Comparison of ENCODE assay signal across 26 cellular contexts in the genomic region with DNA sequence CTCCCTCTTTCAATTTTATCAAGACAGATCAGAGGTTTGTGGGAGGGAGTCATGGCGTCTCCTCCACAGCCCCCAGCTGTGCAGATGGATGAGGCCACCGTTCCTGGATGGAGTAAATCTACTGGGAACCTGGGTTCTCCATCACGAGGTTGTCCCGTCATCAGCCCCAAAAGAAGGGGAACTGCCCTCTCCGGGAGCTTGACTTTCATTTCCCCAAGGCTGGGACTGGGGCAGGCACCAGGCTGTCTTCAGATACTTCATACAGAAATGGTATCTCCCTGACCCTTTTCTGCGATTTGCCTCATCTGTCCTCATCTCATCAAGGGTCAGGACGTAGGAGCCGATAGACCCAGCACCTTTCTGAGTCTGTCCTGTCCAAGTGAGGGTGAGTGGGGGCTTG. TPM values are rescaled to one million over a fixed set of nuclear protein-coding genes. Genes with fewer than 3 reads are reported as not detected.
DNase-seq lines count a peak whose midpoint lies in the region; ATAC-seq, FAIRE-seq and TF ChIP-seq lines count a peak whose summit lies in the region.
"Had no signal": no experiment of that assay in that cellular context is flagged by ENCODE, and none has a peak within 500 bp of the region (broad histone marks: within the 10 kb centered on the region; RNA-seq: fewer than 3 reads in every experiment).

No MANE protein-coding gene starts in this region.

- peaks cover 5% of the 10 kb centered on the region for H3K27me3 ChIP-seq in transverse colon
- H3K27me3 ChIP-seq: vagina had no signal

- 68% methylated on average over 8 of the region's 8 CpGs; no CpG with 5 or more reads in 1 of the 2 donors for WGBS in transverse colon (ENCODE audit: low coverage in 1 of 2), 2 donors

- no peaks in the 10 kb centered on the region for H3K36me3 ChIP-seq in transverse colon
- H3K36me3 ChIP-seq: vagina had no signal

- ATAC-seq in HG03571 (IDR thresholded peaks at IDR 0.05; ENCODE audit: unreplicated experiment) = no peak
- ATAC-seq in GM21529 (IDR thresholded peaks at IDR 0.05; ENCODE audit: unreplicated experiment) = no peak
- ATAC-seq: T-cell had no signal

- no peak for TF ChIP-seq CTCF in transverse colon (IDR thresholded peaks at IDR 0.05)

- no peaks in the 10 kb centered on the region for H3K9me3 ChIP-seq in transverse colon
- H3K9me3 ChIP-seq: vagina had no signal

- no peak for TF ChIP-seq POLR2A in transverse colon (IDR thresholded peaks at IDR 0.05)

- TF ChIP-seq EP300 in transverse colon (IDR thresholded peaks at IDR 0.05; ENCODE audit: low read depth) = no peak

- in situ Hi-C loops in transverse colon (cut with MboI; ENCODE audit: low pct_ligation_motif_present in 1 of 4, low pct_unique_long_range_greater_than_20kb in 1 of 4, low sequenced_read_pairs in 3 of 4) = no loop called here

- no peak overlapping the region for H3K27ac ChIP-seq in transverse colon
- H3K27ac ChIP-seq: hepatocyte, KMS-11, vagina had no signal

- peak; percentile 28 for DNase-seq in activated CD8-positive, alpha-beta memory T cell treated with anti-CD3 and anti-CD28 coated beads, Interleukin-2, amount 50 U/mL, for 48 hours
- no peak for DNase-seq in activated CD8-positive, alpha-beta memory T cell treated with anti-CD3 and anti-CD28 coated beads for 24 hours
- DNase-seq in head of caudate nucleus (peak in 30 of 42 donors; percentile 6 to 63 (median 36)), medulla oblongata (ENCODE audit: extremely low spot score) (peak; percentile 69), transverse colon (peak; percentile 27), RCC 7860 (ENCODE audit: low spot score) (no peak)
- DNase-seq: 8988T; activated CD4-positive, alpha-beta T cell treated with anti-CD3 and anti-CD28 coated beads, Interleukin-2, amount 10 ng/mL, durations not matched to agents 24 days and 14 days; AML-193; COR-L47; DND-41; H9; NCI-H1092; NCI-H510A; NK-92 treated with Interleukin-12 subunit alpha and Interleukin-12 subunit beta, amount 100 ng/mL, for 24 hours; SHP77; stimulated activated CD8-positive, alpha-beta memory T cell treated with anti-CD3 and anti-CD28 coated beads, Interleukin-4, amount 100 ng/mL, for 48 hours had no signal

- no peak for FAIRE-seq in RCC 7860 (lab: Jason Lieb, UNC)
- FAIRE-seq: GM12892 had no signal

- no peak overlapping the region for H3K4me3 ChIP-seq in transverse colon
- H3K4me3 ChIP-seq: hepatocyte, vagina had no signal

- intact Hi-C loops in head of caudate nucleus (cut with DNase I) = no loop called here
- intact Hi-C loops in transverse colon (cut with DNase I; ENCODE audit: low total_unique reads) = no loop called here

- H3K4me1 ChIP-seq in transverse colon = no peaks in the 10 kb centered on the region
- H3K4me1 ChIP-seq: vagina had no signal

RNA-seq across cellular contexts. Expression of gene LILRB2, which starts 9.8 kb away (rescaled TPM):
- total RNA-seq in transverse colon = 1 to 10 TPM; 1.6 to 3.4 (median 2.1) TPM
- total RNA-seq: activated CD4-positive, alpha-beta T cell treated with anti-CD3 and anti-CD28 coated beads, Interleukin-2, amount 10 ng/mL, durations not matched to agents 24 days and 14 days; activated T-helper 2 cell treated with anti-CD3 and anti-CD28 coated beads, Interferon-gamma antibody, Interleukin-2, Interleukin-4, amounts not matched to agents 10 μg/mL and 5 μg/mL and 100 μg/mL, durations not matched to agents 14 hours and 24 hours and 36 hours; H9; hepatocyte; HT1080 had no signal

RNA-seq across cellular contexts. Expression of gene LILRB5, which starts 14.0 kb away (rescaled TPM):
- total RNA-seq in transverse colon = 10 to 100 TPM in 1 of 4 donors, 1 to 10 TPM in 3; 8.3 to 10.7 (median 9.1) TPM
- total RNA-seq: activated CD4-positive, alpha-beta T cell treated with anti-CD3 and anti-CD28 coated beads, Interleukin-2, amount 10 ng/mL, durations not matched to agents 24 days and 14 days; HT1080 had no signal

RNA-seq across cellular contexts. Expression of gene LILRA6, which starts 28.5 kb away (rescaled TPM):
- 1 to 10 TPM in 2 of 4 donors, under 1 TPM in 1, not detected in 1; 0.79 to 1.4 (median 1.1) TPM for total RNA-seq in transverse colon
- total RNA-seq: activated T-helper 2 cell treated with anti-CD3 and anti-CD28 coated beads, Interferon-gamma antibody, Interleukin-2, Interleukin-4, amounts not matched to agents 10 μg/mL and 5 μg/mL and 100 μg/mL, durations not matched to agents 14 hours and 24 hours and 36 hours; H9; hepatocyte; HT1080 had no signal

RNA-seq across cellular contexts. Expression of gene LILRA5, which starts 41.9 kb away (rescaled TPM):
- 1 to 10 TPM in 2 of 4 donors, not detected in 2; 1.6 TPM for total RNA-seq in transverse colon
- total RNA-seq: activated CD4-positive, alpha-beta T cell treated with anti-CD3 and anti-CD28 coated beads, Interleukin-2, amount 10 ng/mL, durations not matched to agents 24 days and 14 days; activated T-helper 2 cell treated with anti-CD3 and anti-CD28 coated beads, Interferon-gamma antibody, Interleukin-2, Interleukin-4, amounts not matched to agents 10 μg/mL and 5 μg/mL and 100 μg/mL, durations not matched to agents 14 hours and 24 hours and 36 hours; H9; hepatocyte; HT1080; T-cell had no signal

RNA-seq across cellular contexts. Expression of gene LILRB3, which starts 48.3 kb away (rescaled TPM):
- total RNA-seq in transverse colon = 1 to 10 TPM; 2.2 to 7.6 (median 4.6) TPM
- total RNA-seq: H9, hepatocyte, HT1080 had no signal

Comparison
In these comparisons a context has a peak if more than half of its experiments do, and no peak if none do; other contexts are left out.
1. DNase-seq: peak in activated CD8-positive, alpha-beta memory T cell treated with anti-CD3 and anti-CD28 coated beads, Interleukin-2, amount 50 U/mL, for 48 hours (single experiment), head of caudate nucleus (30 of 42), medulla oblongata (single experiment) and transverse colon (single experiment); none in activated CD8-positive, alpha-beta memory T cell treated with anti-CD3 and anti-CD28 coated beads for 24 hours (single experiment) and RCC 7860 (single experiment).